ENCODE assay signal across 8 cellular contexts in the genomic region with DNA sequence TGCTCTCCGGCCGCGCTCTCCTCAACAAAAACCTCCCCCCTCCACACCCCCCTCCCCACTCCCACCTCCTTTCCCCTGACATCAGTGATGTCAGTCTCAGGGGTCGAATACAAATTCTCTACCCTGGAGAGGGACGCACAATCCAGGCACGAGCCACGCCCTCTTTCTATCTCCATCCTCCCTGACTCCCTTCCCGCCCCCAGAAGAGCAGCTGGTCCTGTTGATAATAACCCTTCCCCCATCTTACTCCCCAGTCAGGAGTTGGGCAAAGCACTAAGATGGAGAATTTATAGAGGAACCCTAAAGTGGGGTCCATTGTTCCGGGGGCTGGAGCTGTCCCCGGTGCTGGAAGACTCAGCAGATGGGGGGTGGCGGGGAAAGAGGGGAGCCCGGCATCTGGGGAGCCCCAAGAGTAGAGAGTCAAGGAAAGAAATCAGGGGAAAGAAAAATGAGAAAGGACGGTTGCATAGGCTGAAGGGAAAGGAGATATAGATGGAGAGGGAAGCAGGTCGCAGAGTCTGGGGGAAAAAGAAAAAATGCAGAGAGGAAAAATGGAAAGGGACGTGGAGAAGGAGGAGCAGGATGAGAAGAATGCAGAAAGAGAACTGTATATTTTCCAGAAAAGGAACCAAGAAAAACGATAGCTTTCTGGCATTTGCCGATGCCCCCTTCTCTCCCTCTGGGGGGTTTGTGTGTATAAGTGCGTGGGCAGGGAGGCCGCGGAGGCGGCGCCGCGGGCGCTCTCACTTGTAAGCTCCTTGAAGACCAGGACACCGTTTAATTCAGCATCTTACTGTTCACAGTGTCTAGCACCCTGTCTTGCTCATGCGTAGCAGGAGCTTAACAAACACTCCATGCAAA. TPM values are rescaled to one million over a fixed set of nuclear protein-coding genes. Genes with fewer than 3 reads are reported as not detected.
DNase-seq lines count a peak whose midpoint lies in the region; ATAC-seq, FAIRE-seq and TF ChIP-seq lines count a peak whose summit lies in the region.

A gene (minus strand): TSS at position 33 of the 861 bp plus-strand sequence. CDS start 783 bp downstream, outside the sequence.

- H2AFZ ChIP-seq in HepG2 (ENCODE audit: low read length) (no peak within 1 kb of the TSS), PC-9 (no peak within 1 kb of the TSS)

- TF ChIP-seq CTCF in HepG2 (CRISPR knock-in tag; IDR thresholded peaks at IDR 0.05) (no peak), right lobe of liver (IDR thresholded peaks at IDR 0.05) (no peak), pancreas (IDR thresholded peaks at IDR 0.05) (no peak), PC-9 (conservative IDR thresholded peaks at IDR 0.05) (no peak)

- no peaks in the 10 kb centered on the region for H3F3A ChIP-seq in PC-9 (ENCODE audit: insufficient read depth, low read depth)

- H3K27me3 ChIP-seq in HepG2 (ENCODE audit: control insufficient read depth in 1 of 2, insufficient read depth in 2 of 2, low read length in 2 of 2) (peaks cover 3 to 41% of the 10 kb centered on the region in 2 experiments), right lobe of liver (no peaks in the 10 kb centered on the region), endocrine pancreas (ENCODE audit: control insufficient read depth, insufficient read depth, low read length) (no peaks in the 10 kb centered on the region), pancreas (no peaks in the 10 kb centered on the region), PC-9 (ENCODE audit: insufficient read depth, low read depth) (peaks cover 58% of the 10 kb centered on the region)

- H4K20me1 ChIP-seq in HepG2 (ENCODE audit: insufficient read depth, low read length) (no peaks in the 10 kb centered on the region), PC-9 (ENCODE audit: insufficient read depth) (no peaks in the 10 kb centered on the region)

- in situ Hi-C loops in HepG2 (cut with HindIII; ENCODE audit: extremely low pct_ligation_motif_present, low pct_unique_long_range_greater_than_20kb) = loop anchor here (10.0 kb wide), 1 partner anchor 118 kb away; a partner anchor contains a TSS

- H3K9me3 ChIP-seq in HepG2 (ENCODE audit: low read length) = no peaks in the 10 kb centered on the region
- no peaks in the 10 kb centered on the region for H3K9me3 ChIP-seq in right lobe of liver
- H3K9me3 ChIP-seq in endocrine pancreas (ENCODE audit: control insufficient read depth, low read length) = no peaks in the 10 kb centered on the region
- H3K9me3 ChIP-seq in pancreas = no peaks in the 10 kb centered on the region
- no peaks in the 10 kb centered on the region for H3K9me3 ChIP-seq in PC-9 (ENCODE audit: insufficient read depth, low read depth)

- intact Hi-C loops in HepG2 (cut with micrococcal nuclease; ENCODE audit: unreplicated experiment) = no loop called here
- intact Hi-C loops in right lobe of liver (cut with DNase I) = no loop called here
- intact Hi-C loops in pancreas (cut with DNase I) = no loop called here
- intact Hi-C loops in PC-9 (cut with micrococcal nuclease; ENCODE audit: unreplicated experiment) = no loop called here

- no peak for TF ChIP-seq POLR2A in HepG2 (IDR thresholded peaks at IDR 0.05; ENCODE audit: insufficient read depth in 1 of 2, low read depth in 2 of 2, low read length in 2 of 2)
- TF ChIP-seq POLR2A in right lobe of liver (IDR thresholded peaks at IDR 0.05) = no peak

- FAIRE-seq in HepG2 (lab: Jason Lieb, UNC) = no peak
- no peak for FAIRE-seq in pancreas (lab: Jason Lieb, UNC)

- H3K27ac ChIP-seq in HepG2 (ENCODE audit: extremely low read length, insufficient read depth, low read length) (no peak within 1 kb of the TSS), right lobe of liver (no peak within 1 kb of the TSS), pancreas (peak within 1 kb of the TSS in 1 of 4 donors; percentile 12), PC-9 (no peak within 1 kb of the TSS)

- H3K9me2 ChIP-seq in PC-9 (ENCODE audit: insufficient read depth) = no peaks in the 10 kb centered on the region

- BruUV-seq in HepG2 (replicated peaks; lab: Mats Ljungman, UMichigan) = no TSS peak
- no TSS peak for BruUV-seq in PC-9 (replicated peaks; lab: Mats Ljungman, UMichigan)

- TF ChIP-seq EP300 in HepG2 (IDR thresholded peaks at IDR 0.05; ENCODE audit: low read depth in 2 of 2, low read length in 2 of 2) (no peak), HepG2 (CRISPR knock-in tag; IDR thresholded peaks at IDR 0.05; ENCODE audit: borderline replicate concordance) (no peak)

- POLR2A ChIA-PET in HepG2 (lab: Yijun Ruan, JAX) = no interaction called here
- POLR2A ChIA-PET in PC-9 (lab: Charles Lee; ENCODE audit: unreplicated experiment) = no interaction called here

- H3K4me1 ChIP-seq in HepG2 (ENCODE audit: insufficient read depth, low read length) (peaks cover 66% of the 10 kb centered on the region), right lobe of liver (peaks cover 0 to 10% (median 3%) of the 10 kb centered on the region in 4 donors), endocrine pancreas (ENCODE audit: control insufficient read depth, insufficient read depth, low read length) (peaks cover 3% of the 10 kb centered on the region), pancreas (peaks cover 0 to 18% (median 6%) of the 10 kb centered on the region in 3 donors), PC-9 (replicated peaks; ENCODE audit: insufficient read depth) (no peaks in the 10 kb centered on the region)

- no peak for TF ChIP-seq RAD21 in HepG2 (CRISPR knock-in tag; IDR thresholded peaks at IDR 0.05)

- H3K4me2 ChIP-seq in HepG2 (ENCODE audit: low read depth, low read length) (peak within 1 kb of the TSS; percentile 56), PC-9 (no peak within 1 kb of the TSS)

- no peak for ATAC-seq in HepG2
- ATAC-seq in right lobe of liver = no peak
- peak; percentile 7 to 70 (median 46) for ATAC-seq in pancreas

- no peak for DNase-seq in HepG2 (ENCODE audit: low spot score)
- DNase-seq in right lobe of liver = no peak
- DNase-seq in NCI-H748 treated with DMSO at 0.1 percent for 48 hours (lab: John Stamatoyannopoulos, UW) = peak; percentile 97
- DNase-seq in pancreas = peak in 2 of 6 donors; percentile 22 to 27
- no peak for DNase-seq in OCI-M2 (lab: John Stamatoyannopoulos, UW; ENCODE audit: unreplicated experiment)
- no peak for DNase-seq in PC-9
- DNase-seq in kidney tubule cell (ENCODE audit: low spot score) = no peak

- no peaks in the 10 kb centered on the region for H3K36me3 ChIP-seq in HepG2 (replicated peaks in 1 of 2; ENCODE audit: control insufficient read depth in 1 of 2, insufficient read depth in 2 of 2, low read length in 2 of 2)
- no peaks in the 10 kb centered on the region for H3K36me3 ChIP-seq in right lobe of liver
- no peaks in the 10 kb centered on the region for H3K36me3 ChIP-seq in endocrine pancreas (ENCODE audit: control insufficient read depth, insufficient read depth, low read length)
- no peaks in the 10 kb centered on the region for H3K36me3 ChIP-seq in pancreas
- H3K36me3 ChIP-seq in PC-9 (ENCODE audit: low read depth) = no peaks in the 10 kb centered on the region

- H3K9ac ChIP-seq in HepG2 (ENCODE audit: insufficient read depth, low read depth, low read length) (no peak within 1 kb of the TSS), endocrine pancreas (ENCODE audit: control insufficient read depth, insufficient read depth, low read length) (peak within 1 kb of the TSS; percentile 97)

- 23% methylated on average over 27 of the region's 27 CpGs for WGBS in HepG2 (ENCODE audit: low lambda C conversion rate)
- WGBS in right lobe of liver (ENCODE audit: insufficient coverage, low coverage, low lambda C conversion rate, missing lambda C conversion rate) = 7% methylated on average over 21 of the region's 27 CpGs
- WGBS in pancreas, 2 donors = 10 to 14% methylated on average over 24 to 27 of the region's 27 CpGs

- peak within 1 kb of the TSS in 1 of 3 experiments; percentile 36; a peak in 1 of 6 replicates for H3K4me3 ChIP-seq in HepG2 (replicated peaks in 1 of 3; ENCODE audit: insufficient read depth in 1 of 3, low read depth in 2 of 3, low read length in 3 of 3)
- H3K4me3 ChIP-seq in right lobe of liver = no peak within 1 kb of the TSS
- peak within 1 kb of the TSS; percentile 85 for H3K4me3 ChIP-seq in endocrine pancreas (ENCODE audit: control insufficient read depth, insufficient read depth, low read length)
- H3K4me3 ChIP-seq in pancreas = no peak within 1 kb of the TSS
- no peak within 1 kb of the TSS for H3K4me3 ChIP-seq in PC-9

- no peaks in the 10 kb centered on the region for H3K79me2 ChIP-seq in HepG2 (ENCODE audit: insufficient read depth, low read length)
- no peaks in the 10 kb centered on the region for H3K79me2 ChIP-seq in PC-9 (ENCODE audit: low read depth)

- CTCF ChIA-PET in HepG2 (lab: Yijun Ruan, JAX; ENCODE audit: low intra/inter-chr PET ratio, low total read pairs) (interaction anchor here (1.1 kb wide), 1 partner anchor 18 kb away, joined by 7 read pairs; no protein-coding TSS in a partner anchor), PC-9 (lab: Charles Lee) (no interaction called here)

TF ChIP-seq in HepG2, 621 proteins besides CTCF, POLR2A, EP300 and RAD21 (continues in another document):
- no peak for TF ChIP-seq FOXK1 (CRISPR knock-in tag; IDR thresholded peaks at IDR 0.05; ENCODE audit: borderline replicate concordance, low read depth)

RNA-seq across cellular contexts. Expression of the gene that starts here (rescaled TPM):
- total RNA-seq in HepG2 (2016; rRNA removed; fragmentation: Illumina TruSeq; extraction: Trizol) (not detected in 2 replicates), right lobe of liver (not detected), pancreas (1 to 10 TPM; 1.1 to 8.6 (median 3.6) TPM), PC-9 (2021) (not detected in 2 replicates)
- total RNA-seq in HepG2 (2016; cell fraction: cytosol; rRNA removed; fragmentation: Illumina TruSeq; extraction: Trizol; ENCODE audit: low read depth) = not detected in 2 replicates
- total RNA-seq in HepG2 (2016; cell fraction: insoluble cytoplasmic fraction; rRNA removed; fragmentation: Illumina TruSeq; extraction: Trizol) = not detected in 2 replicates
- total RNA-seq in HepG2 (2016; cell fraction: membrane; rRNA removed; fragmentation: Illumina TruSeq; extraction: Trizol) = 0.10 TPM in 1 of 2 replicates, not detected in the other
- not detected in 2 replicates for total RNA-seq in HepG2 (2016; cell fraction: nucleus; rRNA removed; fragmentation: Illumina TruSeq; extraction: Trizol)
- polyA plus RNA-seq in HepG2 (2011; rRNA removed) (not detected in 2 replicates), pancreas (10 to 100 TPM; 39.2 to 76.3 TPM)
- 0.03 TPM in 1 of 2 replicates, not detected in the other for polyA plus RNA-seq in HepG2 (2011; cell fraction: cytosol; rRNA removed)
- polyA plus RNA-seq in HepG2 (2011; cell fraction: nucleus; rRNA removed) = 0.05 and 0.09 TPM in 2 replicates
- polyA plus RNA-seq in HepG2 (2012) = 0.11 TPM in 1 of 2 replicates, not detected in the other
- polyA plus RNA-seq in HepG2 (2016; cell fraction: cytosol; fragmentation: Illumina TruSeq; extraction: Trizol; ENCODE audit: low read depth) = not detected in 2 replicates
- polyA plus RNA-seq in HepG2 (2016; cell fraction: insoluble cytoplasmic fraction; fragmentation: Illumina TruSeq; extraction: Trizol; ENCODE audit: low read depth) = 0.25 TPM in 1 of 2 replicates, not detected in the other
- not detected in 2 replicates for polyA plus RNA-seq in HepG2 (2016; cell fraction: membrane; fragmentation: Illumina TruSeq; extraction: Trizol; ENCODE audit: low read depth)
- not detected in 2 replicates for polyA plus RNA-seq in HepG2 (2016; cell fraction: nucleus; fragmentation: Illumina TruSeq; extraction: Trizol; ENCODE audit: insufficient read depth, low read depth)
- polyA minus RNA-seq in HepG2 (2011; rRNA and poly(A)+ RNA removed; ENCODE audit: low replicate concordance) = not detected in 2 replicates
- not detected in 2 replicates for polyA minus RNA-seq in HepG2 (2011; cell fraction: cytosol; rRNA and poly(A)+ RNA removed)
- not detected in 2 replicates for polyA minus RNA-seq in HepG2 (2011; cell fraction: nucleus; rRNA and poly(A)+ RNA removed)

Comparison
In these comparisons a context has a peak if more than half of its experiments do, and no peak if none do; other contexts are left out.
1. RNA of the gene that starts here (polyA plus RNA-seq): 39.2 to 76.3 TPM in pancreas; 0.03 to 0.25 TPM in HepG2; every median in the first group is over 10 times any median in the second.
2. ATAC-seq: peak in pancreas (4 of 4); none in HepG2 (single experiment) and right lobe of liver (0 of 4).